Comparison of ENCODE assay signal across 13 cellular contexts in genomic region chr21:45994738-45995685, GRCh38. TPM values are rescaled to one million over a fixed set of nuclear protein-coding genes. Genes with fewer than 3 reads are reported as not detected.
DNase-seq lines count a peak whose midpoint lies in the region; ATAC-seq and TF ChIP-seq lines count a peak whose summit lies in the region.
"Had no signal": no experiment of that assay in that cellular context is flagged by ENCODE, and none has a peak within 500 bp of the region (broad histone marks: within the 10 kb centered on the region; RNA-seq: fewer than 3 reads in every experiment).

No MANE protein-coding gene starts in this region.

- no peak overlapping the region for H3K4me2 ChIP-seq in SK-N-SH
- H3K4me2 ChIP-seq: A549 had no signal

- H3F3A ChIP-seq in SK-N-SH (replicated peaks; ENCODE audit: insufficient read depth) = no peaks in the 10 kb centered on the region

- H3K36me3 ChIP-seq in SK-N-SH (replicated peaks in 1 of 2; ENCODE audit: control insufficient read depth in 1 of 2, insufficient read depth in 2 of 2, low read length in 1 of 2) = peaks cover 0 to 26% of the 10 kb centered on the region in 2 experiments

- H3K79me2 ChIP-seq in SK-N-SH (ENCODE audit: insufficient read depth) = no peaks in the 10 kb centered on the region

- H3K4me1 ChIP-seq in right cardiac atrium (ENCODE audit: control insufficient read depth, insufficient read depth, low read length) (no peaks in the 10 kb centered on the region), SK-N-SH (ENCODE audit: control insufficient read depth in 1 of 2, insufficient read depth in 2 of 2, low read depth in 1 of 2, low read length in 1 of 2) (no peaks in the 10 kb centered on the region)
- H3K4me1 ChIP-seq: A549, upper lobe of left lung had no signal

- ATAC-seq in activated CD4-positive, alpha-beta T cell treated with anti-CD3 and anti-CD28 coated beads for 36 hours = no peak
- no peak for ATAC-seq in activated naive CD8-positive, alpha-beta T cell treated with anti-CD3 and anti-CD28 coated beads, Interleukin-2, amount 10 ng/mL, durations not matched to agents 7 days and 5 days (ENCODE audit: low read depth)
- ATAC-seq in right cardiac atrium = no peak

- no peak overlapping the region for H3K27ac Mint-ChIP-seq in activated CD4-positive, alpha-beta T cell treated with anti-CD3 and anti-CD28 coated beads for 36 hours
- H3K27ac Mint-ChIP-seq in activated naive CD8-positive, alpha-beta T cell treated with anti-CD3 and anti-CD28 coated beads, Interleukin-2, amount 10 ng/mL, durations not matched to agents 7 days and 5 days = no peak overlapping the region
- H3K27ac Mint-ChIP-seq: activated naive CD4-positive, alpha-beta T cell treated with anti-CD3 and anti-CD28 coated beads, Interleukin-2, amount 50 U/mL, for 24 hours; T-helper 1 cell treated with Interleukin-12 subunit alpha and Interleukin-12 subunit beta and Interleukin-4 antibody, amounts not matched to agents 30 μg/mL and 1 μg/mL, for 36 hours had no signal

- WGBS in right cardiac atrium = 84% methylated on average over 34 of the region's 34 CpGs
- 94% methylated on average over 25 of the region's 34 CpGs for WGBS in SK-N-SH (ENCODE audit: low lambda C conversion rate)

- peak; percentile 2 for DNase-seq in activated CD4-positive, alpha-beta T cell treated with anti-CD3 and anti-CD28 coated beads for 36 hours
- DNase-seq in activated CD4-positive, alpha-beta T cell treated with anti-CD3 and anti-CD28 coated beads, Interleukin-2, amount 50 U/mL, for 4 hours = no peak
- DNase-seq in activated naive CD8-positive, alpha-beta T cell treated with anti-CD3 and anti-CD28 coated beads, Interleukin-2, amount 10 ng/mL, durations not matched to agents 7 days and 5 days = peak; percentile 19
- DNase-seq in right cardiac atrium (peak; percentile 10 to 52 (median 44)), NCI-H446 treated with DMSO at 0.1 percent for 48 hours (lab: John Stamatoyannopoulos, UW) (no peak), anterior cingulate cortex (lab: John Stamatoyannopoulos, UW) (no peak), SK-N-SH (no peak)
- DNase-seq in stimulated activated CD8-positive, alpha-beta memory T cell treated with anti-CD3 and anti-CD28 coated beads, Interleukin-4, amount 100 ng/mL, for 48 hours = peak; percentile 17
- DNase-seq: MM.1S had no signal

- H3K4me1 Mint-ChIP-seq in activated CD4-positive, alpha-beta T cell treated with anti-CD3 and anti-CD28 coated beads for 36 hours = no peaks in the 10 kb centered on the region
- no peaks in the 10 kb centered on the region for H3K4me1 Mint-ChIP-seq in activated naive CD8-positive, alpha-beta T cell treated with anti-CD3 and anti-CD28 coated beads, Interleukin-2, amount 10 ng/mL, durations not matched to agents 7 days and 5 days
- H3K4me1 Mint-ChIP-seq: activated naive CD4-positive, alpha-beta T cell treated with anti-CD3 and anti-CD28 coated beads, Interleukin-2, amount 50 U/mL, for 24 hours had no signal

- intact Hi-C loops in activated CD4-positive, alpha-beta T cell treated with anti-CD3 and anti-CD28 coated beads for 36 hours (cut with DNase I, micrococcal nuclease) = no loop called here
- intact Hi-C loops in right cardiac atrium (cut with DNase I) = no loop called here

- no peak for TF ChIP-seq CTCF in SK-N-SH (IDR thresholded peaks at IDR 0.05)

- H3K9me3 ChIP-seq in right cardiac atrium (ENCODE audit: control insufficient read depth, low read length) (no peaks in the 10 kb centered on the region), SK-N-SH (no peaks in the 10 kb centered on the region)
- H3K9me3 ChIP-seq: A549, upper lobe of left lung had no signal

- H3K4me3 ChIP-seq in right cardiac atrium (ENCODE audit: low read length) (no peak overlapping the region), SK-N-SH (ENCODE audit: low read depth in 2 of 2, low read length in 1 of 2) (no peak overlapping the region)
- H3K4me3 ChIP-seq: A549, upper lobe of left lung had no signal

- no peak for TF ChIP-seq EP300 in SK-N-SH (IDR thresholded peaks at IDR 0.05; ENCODE audit: borderline replicate concordance in 1 of 2, low read depth in 1 of 2, low read length in 1 of 2)

- no peaks in the 10 kb centered on the region for H3K9me2 ChIP-seq in SK-N-SH

- H3K27me3 Mint-ChIP-seq in activated CD4-positive, alpha-beta T cell treated with anti-CD3 and anti-CD28 coated beads for 36 hours = no peaks in the 10 kb centered on the region
- no peaks in the 10 kb centered on the region for H3K27me3 Mint-ChIP-seq in activated naive CD8-positive, alpha-beta T cell treated with anti-CD3 and anti-CD28 coated beads, Interleukin-2, amount 10 ng/mL, durations not matched to agents 7 days and 5 days
- H3K27me3 Mint-ChIP-seq: activated naive CD4-positive, alpha-beta T cell treated with anti-CD3 and anti-CD28 coated beads, Interleukin-2, amount 50 U/mL, for 24 hours had no signal

- H3K27ac ChIP-seq in right cardiac atrium (ENCODE audit: low read length) (no peak overlapping the region), SK-N-SH (ENCODE audit: low read depth in 2 of 2, low read length in 1 of 2) (no peak overlapping the region)
- H3K27ac ChIP-seq: A549 had no signal

- no peaks in the 10 kb centered on the region for H3K9me3 Mint-ChIP-seq in activated CD4-positive, alpha-beta T cell treated with anti-CD3 and anti-CD28 coated beads for 36 hours (ENCODE audit: low read depth)
- no peaks in the 10 kb centered on the region for H3K9me3 Mint-ChIP-seq in activated naive CD8-positive, alpha-beta T cell treated with anti-CD3 and anti-CD28 coated beads, Interleukin-2, amount 10 ng/mL, durations not matched to agents 7 days and 5 days
- H3K9me3 Mint-ChIP-seq: activated naive CD4-positive, alpha-beta T cell treated with anti-CD3 and anti-CD28 coated beads, Interleukin-2, amount 50 U/mL, for 24 hours; T-helper 1 cell treated with Interleukin-12 subunit alpha and Interleukin-12 subunit beta and Interleukin-4 antibody, amounts not matched to agents 30 μg/mL and 1 μg/mL, for 36 hours had no signal

- POLR2A ChIA-PET in activated CD4-positive, alpha-beta T cell treated with anti-CD3 and anti-CD28 coated beads for 36 hours (lab: Charles Lee) = no interaction called here
- POLR2A ChIA-PET in activated naive CD8-positive, alpha-beta T cell treated with anti-CD3 and anti-CD28 coated beads, Interleukin-2, amount 10 ng/mL, durations not matched to agents 7 days and 5 days (lab: Charles Lee) = no interaction called here
- POLR2A ChIA-PET in SK-N-SH (lab: Yijun Ruan, JAX) = no interaction called here

- H3K27me3 ChIP-seq in right cardiac atrium (ENCODE audit: control insufficient read depth, insufficient read depth) (no peaks in the 10 kb centered on the region), SK-N-SH (ENCODE audit: insufficient read depth) (no peaks in the 10 kb centered on the region)
- H3K27me3 ChIP-seq: upper lobe of left lung had no signal

- CTCF ChIA-PET in activated CD4-positive, alpha-beta T cell treated with anti-CD3 and anti-CD28 coated beads for 36 hours (lab: Charles Lee) = no interaction called here
- CTCF ChIA-PET in SK-N-SH (lab: Yijun Ruan, JAX) = interaction anchor here (1.2 kb wide), 1 partner anchor 21 kb away, joined by 3 read pairs; no protein-coding TSS in a partner anchor

- no peaks in the 10 kb centered on the region for H4K20me1 ChIP-seq in SK-N-SH (ENCODE audit: insufficient read depth)

- no peak for TF ChIP-seq RAD21 in SK-N-SH (IDR thresholded peaks at IDR 0.05; ENCODE audit: low read length)

- H2AFZ ChIP-seq in SK-N-SH (ENCODE audit: low read depth) = no peak overlapping the region

- H3K9ac ChIP-seq in SK-N-SH = no peak overlapping the region

- no peaks in the 10 kb centered on the region for H3K36me3 Mint-ChIP-seq in activated CD4-positive, alpha-beta T cell treated with anti-CD3 and anti-CD28 coated beads for 36 hours (ENCODE audit: low read depth)
- no peaks in the 10 kb centered on the region for H3K36me3 Mint-ChIP-seq in activated naive CD8-positive, alpha-beta T cell treated with anti-CD3 and anti-CD28 coated beads, Interleukin-2, amount 10 ng/mL, durations not matched to agents 7 days and 5 days
- H3K36me3 Mint-ChIP-seq: activated naive CD4-positive, alpha-beta T cell treated with anti-CD3 and anti-CD28 coated beads, Interleukin-2, amount 50 U/mL, for 24 hours had no signal

- H3K4me3 Mint-ChIP-seq in activated CD4-positive, alpha-beta T cell treated with anti-CD3 and anti-CD28 coated beads for 36 hours = no peak overlapping the region
- no peak overlapping the region for H3K4me3 Mint-ChIP-seq in activated naive CD8-positive, alpha-beta T cell treated with anti-CD3 and anti-CD28 coated beads, Interleukin-2, amount 10 ng/mL, durations not matched to agents 7 days and 5 days
- H3K4me3 Mint-ChIP-seq: activated naive CD4-positive, alpha-beta T cell treated with anti-CD3 and anti-CD28 coated beads, Interleukin-2, amount 50 U/mL, for 24 hours; T-helper 1 cell treated with Interleukin-12 subunit alpha and Interleukin-12 subunit beta and Interleukin-4 antibody, amounts not matched to agents 30 μg/mL and 1 μg/mL, for 36 hours had no signal

TF ChIP-seq in SK-N-SH, 30 proteins besides CTCF, POLR2A, EP300 and RAD21:
- no peak for TF ChIP-seq NRF1 (IDR thresholded peaks at IDR 0.05; ENCODE audit: low read depth, low read length)

RNA-seq across cellular contexts. Expression of gene COL6A1, which starts 13.4 kb away (rescaled TPM):
- total RNA-seq in activated CD4-positive, alpha-beta T cell treated with anti-CD3 and anti-CD28 coated beads for 36 hours = under 1 TPM; 0.57 to 0.69 TPM
- 1 to 10 TPM; 3.5 to 3.8 TPM for total RNA-seq in activated naive CD8-positive, alpha-beta T cell treated with anti-CD3 and anti-CD28 coated beads, Interleukin-2, amount 10 ng/mL, durations not matched to agents 7 days and 5 days
- 100 to 1,000 TPM; 112 to 192 (median 171) TPM for total RNA-seq in right cardiac atrium
- polyA plus RNA-seq in right cardiac atrium = 165 TPM
- polyA plus RNA-seq in SK-N-SH (2012; rRNA removed) = 37.3 and 107 TPM in 2 replicates
- 34.3 and 65.0 TPM in 2 replicates for polyA plus RNA-seq in SK-N-SH (2012; cell fraction: cytosol; rRNA removed)
- 241 and 268 TPM in 2 replicates for polyA plus RNA-seq in SK-N-SH (2012; cell fraction: nucleus; rRNA removed)

Comparison
In these comparisons a context has a peak if more than half of its experiments do, and no peak if none do; other contexts are left out.
1. DNase-seq: peak in activated CD4-positive, alpha-beta T cell treated with anti-CD3 and anti-CD28 coated beads for 36 hours (single experiment), activated naive CD8-positive, alpha-beta T cell treated with anti-CD3 and anti-CD28 coated beads, Interleukin-2, amount 10 ng/mL, durations not matched to agents 7 days and 5 days (single experiment), right cardiac atrium (3 of 3) and stimulated activated CD8-positive, alpha-beta memory T cell treated with anti-CD3 and anti-CD28 coated beads, Interleukin-4, amount 100 ng/mL, for 48 hours (single experiment); none in activated CD4-positive, alpha-beta T cell treated with anti-CD3 and anti-CD28 coated beads, Interleukin-2, amount 50 U/mL, for 4 hours (0 of 2), NCI-H446 treated with DMSO at 0.1 percent for 48 hours (single experiment), anterior cingulate cortex (0 of 58) and SK-N-SH (single experiment).
2. RNA of gene COL6A1, which starts 13.4 kb away (total RNA-seq): 112 to 192 TPM in right cardiac atrium; 3.5 to 3.8 TPM in activated naive CD8-positive, alpha-beta T cell treated with anti-CD3 and anti-CD28 coated beads, Interleukin-2, amount 10 ng/mL, durations not matched to agents 7 days and 5 days and 0.57 to 0.69 TPM in activated CD4-positive, alpha-beta T cell treated with anti-CD3 and anti-CD28 coated beads for 36 hours; every median in the first group is over 10 times any median in the second.